In genomic region chr1:156671804-156672203, GRCh38 we compare ENCODE assay signal across 1 cellular context.
TF ChIP-seq lines count a peak whose summit lies in the region.

No MANE protein-coding gene starts in this region.

TF ChIP-seq in HEK293, 187 proteins besides CTCF, POLR2A, EP300 and RAD21:
- TF ChIP-seq ZBTB6 (tag by site-specific recombination; IDR thresholded peaks at IDR 0.05) (0 out of 2 replicates have a peak, but pooled peaks have one; percentile 22), ZNF354C (tag by site-specific recombination; IDR thresholded peaks at IDR 0.05; ENCODE audit: borderline replicate concordance, low read depth) (no peak)
TF ChIP-seq in HEK293: peak in this region for 1.
